ENCODE assay signal across 10 cellular contexts in genomic region chr16:10812352-10813122, GRCh38. TPM values are rescaled to one million over a fixed set of nuclear protein-coding genes. Genes with fewer than 3 reads are reported as not detected.
DNase-seq lines count a peak whose midpoint lies in the region; ATAC-seq and TF ChIP-seq lines count a peak whose summit lies in the region.
"Had no signal": no experiment of that assay in that cellular context is flagged by ENCODE, and none has a peak within 500 bp of the region (broad histone marks: within the 10 kb centered on the region; RNA-seq: fewer than 3 reads in every experiment).

No MANE protein-coding gene starts in this region.

- peaks cover 7% of the 10 kb centered on the region for H3K27me3 Mint-ChIP-seq in activated CD4-positive, alpha-beta memory T cell treated with anti-CD3 and anti-CD28 coated beads for 36 hours

- intact Hi-C loops in activated CD4-positive, alpha-beta memory T cell treated with anti-CD3 and anti-CD28 coated beads for 36 hours (cut with micrococcal nuclease), result loop anchor here (1.0 to 5.0 kb wide), 3 partner anchors 58 to 105 kb away; no protein-coding TSS in a partner anchor

- H3K4me1 Mint-ChIP-seq in activated CD4-positive, alpha-beta memory T cell treated with anti-CD3 and anti-CD28 coated beads for 36 hours (ENCODE audit: low read depth), result peaks cover 16% of the 10 kb centered on the region

- CTCF ChIA-PET in activated CD4-positive, alpha-beta memory T cell treated with anti-CD3 and anti-CD28 coated beads for 36 hours (lab: Charles Lee), result no interaction called here
- CTCF ChIA-PET in RWPE1 (lab: Yijun Ruan, JAX), result no interaction called here

- peak; percentile 16 for DNase-seq in activated CD4-positive, alpha-beta memory T cell treated with anti-CD3 and anti-CD28 coated beads for 36 hours
- DNase-seq in OCI-M2 (lab: John Stamatoyannopoulos, UW; ENCODE audit: unreplicated experiment) (no peak), RWPE1 (ENCODE audit: low spot score) (no peak), coronary artery (ENCODE audit: low spot score) (no peak), SHP77 treated with DMSO at 0.1 percent for 48 hours (lab: John Stamatoyannopoulos, UW) (no peak)
- DNase-seq: foreskin keratinocyte, NCI-H526 had no signal

- H3K4me3 Mint-ChIP-seq in activated CD4-positive, alpha-beta memory T cell treated with anti-CD3 and anti-CD28 coated beads for 36 hours, result no peak overlapping the region

- H3K27ac ChIP-seq in RWPE1 (no peak overlapping the region), coronary artery (no peak overlapping the region)
- H3K27ac ChIP-seq: foreskin keratinocyte had no signal

- no peak overlapping the region for H3K4me3 ChIP-seq in coronary artery

- POLR2A ChIA-PET in activated CD4-positive, alpha-beta memory T cell treated with anti-CD3 and anti-CD28 coated beads for 36 hours (lab: Charles Lee), result interaction anchor here (0.6 kb wide), 1 partner anchor 55 kb away, joined by 3 read pairs; no protein-coding TSS in a partner anchor
- POLR2A ChIA-PET in RWPE1 (lab: Yijun Ruan, JAX; ENCODE audit: low non-redundant PET), result no interaction called here

- peak overlapping the region; percentile 43 for H3K27ac Mint-ChIP-seq in activated CD4-positive, alpha-beta memory T cell treated with anti-CD3 and anti-CD28 coated beads for 36 hours

- TF ChIP-seq CTCF in GM12873 (IDR thresholded peaks at IDR 0.05; ENCODE audit: insufficient read depth, low read depth, low read length, missing control alignments) (peak; percentile 42), RWPE1 (conservative IDR thresholded peaks at IDR 0.05; ENCODE audit: low read depth) (no peak), coronary artery (IDR thresholded peaks at IDR 0.05) (no peak)

- no peaks in the 10 kb centered on the region for H3K36me3 Mint-ChIP-seq in activated CD4-positive, alpha-beta memory T cell treated with anti-CD3 and anti-CD28 coated beads for 36 hours

- ATAC-seq in GM19324 (IDR thresholded peaks at IDR 0.05; ENCODE audit: low FRiP score, unreplicated experiment), result peak; percentile 50
- ATAC-seq in HG02970 (IDR thresholded peaks at IDR 0.05; ENCODE audit: low FRiP score, unreplicated experiment), result peak; percentile 66
- ATAC-seq: foreskin keratinocyte had no signal

- no peaks in the 10 kb centered on the region for H3K9me3 Mint-ChIP-seq in activated CD4-positive, alpha-beta memory T cell treated with anti-CD3 and anti-CD28 coated beads for 36 hours

RNA-seq across cellular contexts. Expression of gene TVP23A, which starts 6.1 kb away (rescaled TPM):
- total RNA-seq in activated CD4-positive, alpha-beta memory T cell treated with anti-CD3 and anti-CD28 coated beads for 36 hours, result not detected
- total RNA-seq: foreskin keratinocyte had no signal
